Comparison of ENCODE assay signal across 8 cellular contexts in the genomic region with DNA sequence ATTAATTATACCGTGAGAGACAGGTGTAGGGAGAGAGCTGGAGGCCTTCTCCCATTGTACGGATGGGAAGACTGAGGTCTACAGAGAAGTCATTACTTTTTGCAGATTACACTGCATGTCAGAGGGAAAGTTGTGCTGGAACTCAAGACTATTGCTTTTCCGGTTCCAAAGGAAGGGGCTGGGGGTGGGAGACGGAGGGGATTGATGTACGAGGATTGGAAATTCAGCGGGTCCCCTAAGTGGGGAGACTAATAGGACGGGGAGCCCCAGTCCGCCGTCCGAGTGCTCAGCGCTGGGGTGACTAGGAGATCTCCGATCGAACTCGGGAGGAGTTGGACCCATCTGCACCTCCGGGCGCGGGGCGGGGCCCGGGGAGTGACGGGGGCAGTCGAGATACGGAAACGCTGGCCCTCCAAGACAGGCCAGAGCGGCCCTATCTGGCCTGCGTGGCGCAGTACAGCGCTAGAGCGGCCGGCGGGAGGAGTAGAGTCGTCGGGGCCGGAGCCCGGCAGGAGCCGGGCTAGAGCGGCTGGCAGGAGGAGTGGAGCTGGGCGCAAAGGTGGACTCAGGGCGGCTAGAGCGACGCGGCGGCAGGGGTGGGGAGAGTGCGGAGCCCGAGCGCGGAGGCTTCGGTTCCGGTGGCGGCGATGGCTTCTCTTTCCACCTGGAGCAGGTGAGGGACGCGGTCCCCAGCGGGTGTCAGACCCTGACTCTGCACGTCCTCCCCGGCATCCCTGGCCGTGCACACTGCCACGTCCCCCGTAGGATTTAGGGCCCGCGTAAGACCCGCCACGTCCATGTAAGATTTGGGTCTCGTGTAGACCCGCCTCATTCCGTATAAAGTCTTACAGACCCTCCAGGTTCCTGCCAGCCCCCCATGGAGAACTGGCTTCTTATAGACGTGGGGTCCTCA. TPM values are rescaled to one million over a fixed set of nuclear protein-coding genes. Genes with fewer than 3 reads are reported as not detected.
DNase-seq lines count a peak whose midpoint lies in the region; ATAC-seq and TF ChIP-seq lines count a peak whose summit lies in the region.

No MANE protein-coding gene starts in this region.

- peak overlapping the region; percentile 62 to 94 (median 93) for H3K4me3 ChIP-seq in right lobe of liver

- peak overlapping the region; percentile 89 to 98 (median 95) for H3K27ac Mint-ChIP-seq in CD14-positive monocyte

- no peaks in the 10 kb centered on the region for H3K27me3 ChIP-seq in right lobe of liver

- H3K9me3 ChIP-seq in right lobe of liver = no peaks in the 10 kb centered on the region

- H3K27ac ChIP-seq in right lobe of liver = peak overlapping the region; percentile 68 to 85 (median 76)

- H3K9me3 Mint-ChIP-seq in CD14-positive monocyte = peaks cover 0 to 2% (median 0%) of the 10 kb centered on the region in 7 donors

- DNase-seq in CD14-positive monocyte (ENCODE audit: low spot score) (peak; percentile 92), NCI-H69 (lab: John Stamatoyannopoulos, UW) (peak; percentile 99), dermis microvascular lymphatic vessel endothelial cell (ENCODE audit: low read depth in 2 of 2) (peak; percentile 88 to 97), right lobe of liver (peak; percentile 97 to 99 (median 97))
- peak; percentile 73 to 77 for DNase-seq in activated CD4-positive, alpha-beta T cell treated with anti-CD3 and anti-CD28 coated beads, Interleukin-2, amount 50 U/mL, for 4 hours
- DNase-seq in stimulated activated CD4-positive, alpha-beta T cell treated with anti-CD3 and anti-CD28 coated beads, Interleukin-4, amount 100 ng/mL, for 24 hours = peak; percentile 90

- H3K4me1 ChIP-seq in right lobe of liver = peaks cover 0 to 8% (median 2%) of the 10 kb centered on the region in 4 donors

- peak; percentile 88 for TF ChIP-seq POLR2A in right lobe of liver (IDR thresholded peaks at IDR 0.05)

- peaks cover 0 to 1% (median 1%) of the 10 kb centered on the region in 3 donors for H3K27me3 Mint-ChIP-seq in CD14-positive monocyte (ENCODE audit: low read depth in 3 of 3)

- H3K4me1 Mint-ChIP-seq in CD14-positive monocyte = peaks cover 57% of the 10 kb centered on the region

- peak overlapping the region; percentile 92 to 97 for H3K4me3 Mint-ChIP-seq in CD14-positive monocyte

- no peak for TF ChIP-seq CTCF in CD14-positive monocyte (IDR thresholded peaks at IDR 0.05)
- TF ChIP-seq CTCF in right lobe of liver (IDR thresholded peaks at IDR 0.05) = peak in 3 of 4 donors; percentile 9 to 41 (median 19)

- intact Hi-C loops in CD14-positive monocyte (cut with micrococcal nuclease) = loop anchor here (2.0 to 5.0 kb wide), 3 partner anchors 23 to 73 kb away; partner anchors contain the start of genes RPS19 (in 2 of the 2) and RABAC1 (in 1 of the 2)
- intact Hi-C loops in right lobe of liver (cut with DNase I) = no loop called here

- H3K36me3 Mint-ChIP-seq in CD14-positive monocyte = peaks cover 20 to 30% of the 10 kb centered on the region in 2 donors

- H3K36me3 ChIP-seq in right lobe of liver = peaks cover 0 to 3% (median 0%) of the 10 kb centered on the region in 4 donors

- WGBS in right lobe of liver (ENCODE audit: insufficient coverage, low coverage, low lambda C conversion rate, missing lambda C conversion rate) = under 1% methylated on average over 33 of the region's 66 CpGs

- ATAC-seq in GM19351 (IDR thresholded peaks at IDR 0.05; ENCODE audit: unreplicated experiment) = peak; percentile 85
- peak; percentile 79 for ATAC-seq in HG03520 (IDR thresholded peaks at IDR 0.05; ENCODE audit: unreplicated experiment)
- ATAC-seq in right lobe of liver = peak; percentile 94 to 97 (median 96)

RNA-seq across cellular contexts. Expression of gene ARHGEF1, which starts 1.1 kb away (rescaled TPM):
- polyA plus RNA-seq in CD14-positive monocyte = 10 to 100 TPM; 82.8 to 95.5 TPM
- total RNA-seq in dermis microvascular lymphatic vessel endothelial cell (27.9 and 35.0 TPM in 2 replicates), right lobe of liver (10 to 100 TPM; 25.3 to 39.7 (median 30.2) TPM)

RNA-seq across cellular contexts. Expression of gene CD79A, which starts 7.0 kb away (rescaled TPM):
- 1 to 10 TPM; 2.1 to 2.7 TPM for polyA plus RNA-seq in CD14-positive monocyte
- total RNA-seq in dermis microvascular lymphatic vessel endothelial cell = 0.13 and 0.25 TPM in 2 replicates
- under 1 TPM in 4 of 6 experiments, not detected in 2; 0.18 to 0.71 (median 0.39) TPM for total RNA-seq in right lobe of liver

RNA-seq across cellular contexts. Expression of gene RPS19, which starts 24.0 kb away (rescaled TPM):
- polyA plus RNA-seq in CD14-positive monocyte = 1,000 to 10,000 TPM; 1,234 to 1,424 TPM
- total RNA-seq in dermis microvascular lymphatic vessel endothelial cell (398 and 471 TPM in 2 replicates), right lobe of liver (100 to 1,000 TPM; 347 to 556 (median 499) TPM)

RNA-seq across cellular contexts. Expression of gene DMRTC2, which starts 39.2 kb away (rescaled TPM):
- polyA plus RNA-seq in CD14-positive monocyte = not detected
- total RNA-seq in dermis microvascular lymphatic vessel endothelial cell (not detected in 2 replicates), right lobe of liver (not detected)

RNA-seq across cellular contexts. Expression of gene LYPD4, which starts 39.6 kb away (rescaled TPM):
- not detected for polyA plus RNA-seq in CD14-positive monocyte
- total RNA-seq in dermis microvascular lymphatic vessel endothelial cell (not detected in 2 replicates), right lobe of liver (not detected)

Comparison
In these comparisons a context has a peak if more than half of its experiments do, and no peak if none do; other contexts are left out.
1. Peak in every context shown above with its lines: DNase-seq, ATAC-seq, H3K4me3 ChIP-seq and H3K27ac ChIP-seq.
2. intact Hi-C loops: an anchor here in CD14-positive monocyte (2.0 to 5.0 kb wide); none called in right lobe of liver.